8 cellular contexts compared by ENCODE assay signal in genomic region chrX:100643943-100644587, GRCh38. TPM values are rescaled to one million over a fixed set of nuclear protein-coding genes. Genes with fewer than 3 reads are reported as not detected.
A peak's percentile ranks its signal among the peaks of the same experiment; 100 is the strongest.
DNase-seq lines count a peak whose midpoint lies in the region; ATAC-seq, FAIRE-seq and TF ChIP-seq lines count a peak whose summit lies in the region.

Gene SRPX2 (plus strand): TSS chrX:100644199. CDS start chrX:100646323, 2,124 bp downstream.

- CTCF ChIA-PET in MCF 10A (lab: Yijun Ruan, JAX) (interaction anchor here (0.7 to 2.0 kb wide), 5 partner anchors 9 to 132 kb away, joined by 3 to 6 read pairs (median 6); no protein-coding TSS in a partner anchor), WTC11 (lab: Charles Lee) (no interaction called here)

- TF ChIP-seq CTCF in MCF 10A (IDR thresholded peaks at IDR 0.05; ENCODE audit: unreplicated experiment) (no peak), WTC11 (IDR thresholded peaks at IDR 0.05) (no peak), natural killer cell (IDR thresholded peaks at IDR 0.05) (no peak)

- FAIRE-seq in small intestine (lab: Jason Lieb, UNC): no peak

- WGBS in mesodermal cell (ENCODE audit: insufficient coverage in 2 of 2), 2 experiments: 62 to 75% methylated on average over 4 to 6 of the region's 7 CpGs
- 48 to 54% (median 51%) methylated on average over 7 of the region's 7 CpGs for WGBS in small intestine, 3 donors

- H3K4me3 ChIP-seq in mesodermal cell (ENCODE audit: extremely low read depth, insufficient read depth, low read length, poor library complexity, severe bottlenecking) (peak within 1 kb of the TSS; percentile 31), small intestine (ENCODE audit: low read depth in 1 of 2, low read length in 2 of 2) (no peak within 1 kb of the TSS)

- H3K36me3 Mint-ChIP-seq in MCF 10A (ENCODE audit: insufficient read depth, unreplicated experiment) (no peaks in the 10 kb centered on the region), WTC11 (no peaks in the 10 kb centered on the region), natural killer cell (no peaks in the 10 kb centered on the region)

- H3K27ac Mint-ChIP-seq in MCF 10A (ENCODE audit: low read depth, unreplicated experiment): peak within 1 kb of the TSS; percentile 57
- H3K27ac Mint-ChIP-seq in WTC11: no peak within 1 kb of the TSS
- H3K27ac Mint-ChIP-seq in natural killer cell: no peak within 1 kb of the TSS

- H3K36me3 ChIP-seq in mesodermal cell (ENCODE audit: control insufficient read depth, insufficient read depth, low read length): no peaks in the 10 kb centered on the region
- no peaks in the 10 kb centered on the region for H3K36me3 ChIP-seq in small intestine (ENCODE audit: control insufficient read depth in 2 of 2, insufficient read depth in 2 of 2, low read length in 2 of 2)

- BruUV-seq in MCF 10A (replicated peaks; lab: Mats Ljungman, UMichigan): TSS peak; percentile 73

- H3K9me3 Mint-ChIP-seq in MCF 10A (ENCODE audit: unreplicated experiment) (no peaks in the 10 kb centered on the region), WTC11 (no peaks in the 10 kb centered on the region), natural killer cell (peaks cover 0 to 2% of the 10 kb centered on the region in 2 donors)

- ATAC-seq in WTC11 (no peak), natural killer cell (no peak)

- peaks cover 34% of the 10 kb centered on the region for H3K4me1 ChIP-seq in mesodermal cell (ENCODE audit: control insufficient read depth, insufficient read depth, low read length, poor library complexity, severe bottlenecking)
- no peaks in the 10 kb centered on the region for H3K4me1 ChIP-seq in small intestine (ENCODE audit: control insufficient read depth in 2 of 2, insufficient read depth in 1 of 2, low read depth in 1 of 2, low read length in 1 of 2)

- DNase-seq in AG08396 (ENCODE audit: low spot score) (peak; percentile 63), HPDE6-E6E7 (ENCODE audit: extremely low spot score) (peak; percentile 34), MCF 10A (ENCODE audit: unreplicated experiment) (peak; percentile 86), WTC11 (ENCODE audit: low spot score) (no peak), small intestine (no peak), natural killer cell (no peak), NCI-H524 (lab: John Stamatoyannopoulos, UW) (no peak)

- peaks cover 15% of the 10 kb centered on the region for H3K4me1 Mint-ChIP-seq in MCF 10A (ENCODE audit: insufficient read depth, unreplicated experiment)
- H3K4me1 Mint-ChIP-seq in WTC11: peaks cover 39% of the 10 kb centered on the region
- H3K4me1 Mint-ChIP-seq in natural killer cell: no peaks in the 10 kb centered on the region

- H3K9me3 ChIP-seq in mesodermal cell (ENCODE audit: control insufficient read depth, low read length): no peaks in the 10 kb centered on the region
- H3K9me3 ChIP-seq in small intestine (ENCODE audit: control insufficient read depth, low read depth): no peaks in the 10 kb centered on the region

- H3K27ac ChIP-seq in mesodermal cell (ENCODE audit: low read depth, low read length, severe bottlenecking): peak within 1 kb of the TSS; percentile 87
- H3K27ac ChIP-seq in small intestine (ENCODE audit: low read depth in 1 of 2, low read length in 1 of 2): peak within 1 kb of the TSS in 1 of 2 donors; percentile 79

- POLR2A ChIA-PET in MCF 10A (lab: Yijun Ruan, JAX) (interaction anchor here (1.8 kb wide), 1 partner anchor 19 kb away, joined by 9 read pairs; no protein-coding TSS in a partner anchor), WTC11 (lab: Charles Lee) (interaction anchor here (0.6 kb wide), 1 partner anchor 26 kb away, joined by 6 read pairs; no protein-coding TSS in a partner anchor)

- no peaks in the 10 kb centered on the region for H3K27me3 ChIP-seq in small intestine (ENCODE audit: control insufficient read depth in 2 of 2, insufficient read depth in 2 of 2, low read length in 2 of 2)

- H3K4me3 Mint-ChIP-seq in MCF 10A (ENCODE audit: unreplicated experiment) (peak within 1 kb of the TSS; percentile 62), WTC11 (no peak within 1 kb of the TSS), natural killer cell (no peak within 1 kb of the TSS)

- intact Hi-C loops in MCF 10A (cut with micrococcal nuclease) (no loop called here), natural killer cell (cut with micrococcal nuclease) (no loop called here)

- H3K27me3 Mint-ChIP-seq in MCF 10A (ENCODE audit: insufficient read depth, unreplicated experiment): peaks cover 60% of the 10 kb centered on the region
- H3K27me3 Mint-ChIP-seq in WTC11 (ENCODE audit: low read depth): peaks cover 3% of the 10 kb centered on the region
- H3K27me3 Mint-ChIP-seq in natural killer cell (ENCODE audit: low read depth in 2 of 2): peaks cover 20 to 22% of the 10 kb centered on the region in 2 donors

TF ChIP-seq in WTC11, 78 proteins besides CTCF, POLR2A, EP300 and RAD21:
- TF ChIP-seq GRHL2 (CRISPR knock-in tag; IDR thresholded peaks at IDR 0.05; ENCODE audit: insufficient replicate concordance, severe bottlenecking): no peak
- no peak for TF ChIP-seq TEAD4 (CRISPR knock-in tag; IDR thresholded peaks at IDR 0.05)
- TF ChIP-seq ZNF416 (CRISPR knock-in tag; IDR thresholded peaks at IDR 0.05): no peak
- TF ChIP-seq ZNF138 (CRISPR knock-in tag; conservative IDR thresholded peaks at IDR 0.05): no peak
- no peak for TF ChIP-seq HMGA2 (CRISPR knock-in tag; IDR thresholded peaks at IDR 0.05)
- TF ChIP-seq, protein P1, sequence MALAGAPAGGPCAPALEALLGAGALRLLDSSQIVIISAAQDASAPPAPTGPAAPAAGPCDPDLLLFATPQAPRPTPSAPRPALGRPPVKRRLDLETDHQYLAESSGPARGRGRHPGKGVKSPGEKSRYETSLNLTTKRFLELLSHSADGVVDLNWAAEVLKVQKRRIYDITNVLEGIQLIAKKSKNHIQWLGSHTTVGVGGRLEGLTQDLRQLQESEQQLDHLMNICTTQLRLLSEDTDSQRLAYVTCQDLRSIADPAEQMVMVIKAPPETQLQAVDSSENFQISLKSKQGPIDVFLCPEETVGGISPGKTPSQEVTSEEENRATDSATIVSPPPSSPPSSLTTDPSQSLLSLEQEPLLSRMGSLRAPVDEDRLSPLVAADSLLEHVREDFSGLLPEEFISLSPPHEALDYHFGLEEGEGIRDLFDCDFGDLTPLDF (CRISPR knock-in tag; IDR thresholded peaks at IDR 0.05): no peak
- TF ChIP-seq, protein P2, sequence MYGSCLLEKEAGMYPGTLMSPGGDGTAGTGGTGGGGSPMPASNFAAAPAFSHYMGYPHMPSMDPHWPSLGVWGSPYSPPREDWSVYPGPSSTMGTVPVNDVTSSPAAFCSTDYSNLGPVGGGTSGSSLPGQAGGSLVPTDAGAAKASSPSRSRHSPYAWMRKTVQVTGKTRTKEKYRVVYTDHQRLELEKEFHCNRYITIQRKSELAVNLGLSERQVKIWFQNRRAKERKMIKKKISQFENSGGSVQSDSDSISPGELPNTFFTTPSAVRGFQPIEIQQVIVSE (CRISPR knock-in tag; IDR thresholded peaks at IDR 0.05; ENCODE audit: borderline replicate concordance): no peak

RNA-seq across cellular contexts. Expression of gene SRPX2, which starts in this region (rescaled TPM):
- 4.7 and 5.3 TPM in 2 replicates for total RNA-seq in MCF 10A (2022)
- polyA plus RNA-seq in mesodermal cell (2013, experiment 1 of 2): 33.7 TPM
- 32.9 TPM for polyA plus RNA-seq in mesodermal cell (2013, experiment 2 of 2)
- total RNA-seq in WTC11 (2021): 0.24 to 0.62 TPM (median 0.34 TPM) in 3 replicates
- polyA plus RNA-seq in small intestine: 1 to 10 TPM in 1 of 3 donors, under 1 TPM in 1, not detected in 1; 0.54 to 5.5 TPM
- total RNA-seq in natural killer cell: not detected

Comparison
In these comparisons a context has a peak if more than half of its experiments do, and no peak if none do; other contexts are left out.
1. DNase-seq: peak in AG08396 (single experiment), HPDE6-E6E7 (single experiment) and MCF 10A (single experiment); none in WTC11 (single experiment), small intestine (single experiment), natural killer cell (single experiment) and NCI-H524 (0 of 2).